In the genomic region with DNA sequence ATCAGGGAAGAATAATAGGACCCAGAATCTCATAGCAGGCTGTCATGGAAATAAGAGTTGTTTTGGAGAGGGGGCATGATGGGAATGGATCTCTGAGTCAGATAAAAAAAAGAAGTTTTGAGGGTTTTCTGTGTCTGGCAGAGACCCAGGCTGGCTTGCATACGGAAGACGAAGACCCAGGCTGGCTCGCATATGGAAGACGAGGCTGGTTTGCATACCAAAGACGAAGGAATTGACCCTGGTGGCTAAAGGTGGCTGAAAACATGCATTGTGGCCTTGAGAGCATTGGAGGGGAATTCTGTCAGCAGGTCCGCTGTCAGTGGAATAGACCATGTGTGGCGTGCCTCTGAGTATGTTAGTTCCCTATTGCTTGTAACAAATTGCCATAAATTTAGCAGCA, we compare ENCODE assay signal across 20 cellular contexts.
"Had no signal": no experiment of that assay in that cellular context is flagged by ENCODE, and none has a peak within 500 bp of the region (broad histone marks: within the 10 kb centered on the region; RNA-seq: fewer than 3 reads in every experiment).

No MANE protein-coding gene starts in this region.

- H3K4me1 ChIP-seq: body of pancreas, gastroesophageal sphincter, heart right ventricle had no signal

- DNase-seq: activated CD4-positive, alpha-beta T cell treated with anti-CD3 and anti-CD28 coated beads for 1 hour; activated CD4-positive, alpha-beta T cell treated with anti-CD3 and anti-CD28 coated beads, Interleukin-2, amount 50 U/mL, for 4 hours; activated naive CD4-positive, alpha-beta T cell treated with anti-CD3 and anti-CD28 coated beads for 36 hours; activated naive CD8-positive, alpha-beta T cell treated with anti-CD3 and anti-CD28 coated beads, Interleukin-2, amount 50 U/mL, for 24 hours; activated T-cell treated with anti-CD3 and anti-CD28 coated beads for 4 hours; body of pancreas; central memory CD4-positive, alpha-beta T cell; cortex of kidney; effector CD8-positive, alpha-beta T cell; heart right ventricle; kidney glomerular epithelial cell; left ventricle myocardium superior; posterior cingulate gyrus; stimulated activated CD4-positive, alpha-beta T cell treated with anti-CD3 and anti-CD28 coated beads, Interleukin-2, amount 100 ng/mL, for 48 hours; T-cell; T-helper 9 cell had no signal

- H3K36me3 ChIP-seq: gastroesophageal sphincter, heart right ventricle had no signal

- ATAC-seq: activated naive CD8-positive, alpha-beta T cell treated with anti-CD3 and anti-CD28 coated beads, Interleukin-2, amount 50 U/mL, for 24 hours; body of pancreas; gastroesophageal sphincter; heart right ventricle; left ventricle myocardium superior; natural killer cell treated with Interleukin-12 subunit alpha and Interleukin-12 subunit beta and Interleukin-15 and Interleukin-18, amount 100 ng/mL, for 72 hours; stimulated activated memory B cell treated with anti-CD40 and anti-IgM and Interleukin-4, amounts not matched to agents 10 μg/mL and 1 μg/mL and 100 μg/mL, for 72 hours; T-cell had no signal

- H3K4me3 ChIP-seq: body of pancreas, gastroesophageal sphincter, heart right ventricle had no signal

- H3K4me1 Mint-ChIP-seq: activated naive CD8-positive, alpha-beta T cell treated with anti-CD3 and anti-CD28 coated beads, Interleukin-2, amount 50 U/mL, for 24 hours; memory B cell; stimulated activated memory B cell treated with anti-CD40 and anti-IgM and Interleukin-4, amounts not matched to agents 10 μg/mL and 1 μg/mL and 100 μg/mL, for 72 hours; T-cell had no signal

- H3K27me3 ChIP-seq: body of pancreas, gastroesophageal sphincter, heart right ventricle had no signal

- H3K27ac Mint-ChIP-seq: activated naive CD4-positive, alpha-beta T cell treated with anti-CD3 and anti-CD28 coated beads for 36 hours; activated naive CD8-positive, alpha-beta T cell treated with anti-CD3 and anti-CD28 coated beads, Interleukin-2, amount 50 U/mL, for 24 hours; memory B cell; natural killer cell treated with Interleukin-12 subunit alpha and Interleukin-12 subunit beta and Interleukin-15 and Interleukin-18, amount 100 ng/mL, for 72 hours; stimulated activated memory B cell treated with anti-CD40 and anti-IgM and Interleukin-4, amounts not matched to agents 10 μg/mL and 1 μg/mL and 100 μg/mL, for 72 hours; T-cell had no signal

- H3K36me3 Mint-ChIP-seq: memory B cell; natural killer cell treated with Interleukin-12 subunit alpha and Interleukin-12 subunit beta and Interleukin-15 and Interleukin-18, amount 100 ng/mL, for 72 hours; stimulated activated memory B cell treated with anti-CD40 and anti-IgM and Interleukin-4, amounts not matched to agents 10 μg/mL and 1 μg/mL and 100 μg/mL, for 72 hours; T-cell had no signal

- H3K27ac ChIP-seq: body of pancreas, gastroesophageal sphincter, heart right ventricle had no signal

- H3K27me3 Mint-ChIP-seq: activated naive CD8-positive, alpha-beta T cell treated with anti-CD3 and anti-CD28 coated beads, Interleukin-2, amount 50 U/mL, for 24 hours; memory B cell; natural killer cell treated with Interleukin-12 subunit alpha and Interleukin-12 subunit beta and Interleukin-15 and Interleukin-18, amount 100 ng/mL, for 72 hours; stimulated activated memory B cell treated with anti-CD40 and anti-IgM and Interleukin-4, amounts not matched to agents 10 μg/mL and 1 μg/mL and 100 μg/mL, for 72 hours; T-cell had no signal

- H3K4me3 Mint-ChIP-seq: activated naive CD4-positive, alpha-beta T cell treated with anti-CD3 and anti-CD28 coated beads for 36 hours; activated naive CD8-positive, alpha-beta T cell treated with anti-CD3 and anti-CD28 coated beads, Interleukin-2, amount 50 U/mL, for 24 hours; memory B cell; natural killer cell treated with Interleukin-12 subunit alpha and Interleukin-12 subunit beta and Interleukin-15 and Interleukin-18, amount 100 ng/mL, for 72 hours; stimulated activated memory B cell treated with anti-CD40 and anti-IgM and Interleukin-4, amounts not matched to agents 10 μg/mL and 1 μg/mL and 100 μg/mL, for 72 hours; T-cell had no signal

- H3K9me3 ChIP-seq: body of pancreas, gastroesophageal sphincter had no signal
